19 cellular contexts compared by ENCODE assay signal in genomic region chr2:168797286-168797655, GRCh38. TPM values are rescaled to one million over a fixed set of nuclear protein-coding genes. Genes with fewer than 3 reads are reported as not detected.
"Had no signal": no experiment of that assay in that cellular context is flagged by ENCODE, and none has a peak within 500 bp of the region (broad histone marks: within the 10 kb centered on the region; RNA-seq: fewer than 3 reads in every experiment).

No MANE protein-coding gene starts in this region.

- H3K36me3 ChIP-seq: esophagus muscularis mucosa, gastrocnemius medialis, right atrium auricular region, sigmoid colon, tibial nerve had no signal

- H3K9me3 ChIP-seq: esophagus muscularis mucosa, gastrocnemius medialis, right atrium auricular region, sigmoid colon, tibial nerve had no signal

- H3K4me3 ChIP-seq: dorsolateral prefrontal cortex, esophagus muscularis mucosa, gastrocnemius medialis, hepatocyte, right atrium auricular region, sigmoid colon, skin epidermis, tibial nerve had no signal

- ATAC-seq: naive thymus-derived CD8-positive, alpha-beta T cell; stimulated activated effector memory CD8-positive, alpha-beta T cell treated with anti-CD3 and anti-CD28 coated beads, Interleukin-12 subunit alpha, Interleukin-12 subunit beta, amount 100 ng/mL, for 72 hours had no signal

- H3K27ac ChIP-seq: dorsolateral prefrontal cortex, esophagus muscularis mucosa, hepatocyte, sigmoid colon, skin epidermis, tibial nerve had no signal

- H3K27me3 ChIP-seq: dorsolateral prefrontal cortex, esophagus muscularis mucosa, gastrocnemius medialis, hepatocyte, right atrium auricular region, sigmoid colon, tibial nerve had no signal

- DNase-seq: central memory CD4-positive, alpha-beta T cell; cortex of kidney; dorsolateral prefrontal cortex; effector CD8-positive, alpha-beta T cell; gastrocnemius medialis; kidney; mesendoderm; naive thymus-derived CD8-positive, alpha-beta T cell; sigmoid colon; stimulated activated CD4-positive, alpha-beta T cell treated with anti-CD3 and anti-CD28 coated beads, Interleukin-4, amount 100 ng/mL, for 1 hour; stimulated activated CD8-positive, alpha-beta memory T cell treated with anti-CD3 and anti-CD28 coated beads, Interleukin-4, amount 100 ng/mL, for 48 hours had no signal

- H3K4me1 ChIP-seq: sigmoid colon, tibial nerve had no signal

RNA-seq across cellular contexts. Expression of gene NOSTRIN, which starts 5.2 kb away (rescaled TPM):
- total RNA-seq: neural crest cell, osteocyte had no signal
- polyA plus RNA-seq: naive thymus-derived CD8-positive, alpha-beta T cell had no signal
